9 cellular contexts compared by ENCODE assay signal in the genomic region with DNA sequence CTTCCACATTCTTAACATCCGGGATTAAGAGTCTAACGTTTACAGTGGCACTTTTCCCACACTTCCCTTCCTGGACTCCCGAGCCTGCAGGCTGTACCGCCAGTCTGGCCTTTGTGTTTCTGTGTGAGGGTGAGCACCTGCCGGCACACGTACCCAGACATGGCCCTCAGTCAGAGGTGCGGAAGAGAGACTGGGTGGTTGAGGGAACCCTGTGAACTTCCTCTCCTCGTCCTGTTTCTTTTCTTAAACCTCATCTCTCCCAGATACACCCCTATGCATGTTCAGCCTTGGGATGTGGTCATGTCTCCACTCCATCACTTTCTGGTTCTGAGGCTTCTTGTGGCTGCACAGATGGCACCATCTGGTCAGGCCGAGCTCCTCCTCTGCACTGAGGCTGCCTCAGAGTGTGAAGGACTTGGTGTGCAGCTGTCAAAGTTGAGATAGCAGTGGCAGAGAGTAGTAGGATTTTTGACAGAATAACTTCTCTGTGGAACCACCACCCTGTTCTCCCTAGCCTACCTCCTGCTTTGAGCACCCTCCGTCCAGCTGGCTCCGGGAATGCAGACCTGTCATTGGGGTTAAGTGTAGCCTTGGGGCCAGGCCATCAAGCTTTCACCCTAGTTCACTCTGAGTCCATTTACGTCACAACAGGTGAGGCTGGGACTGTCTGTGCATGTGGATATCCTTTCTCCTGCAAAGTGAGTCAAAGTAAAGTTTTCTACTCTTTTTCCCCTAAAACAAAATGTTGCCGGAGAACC. TPM values are rescaled to one million over a fixed set of nuclear protein-coding genes. Genes with fewer than 3 reads are reported as not detected.
DNase-seq lines count a peak whose midpoint lies in the region; ATAC-seq lines count a peak whose summit lies in the region.
"Had no signal": no experiment of that assay in that cellular context is flagged by ENCODE, and none has a peak within 500 bp of the region (broad histone marks: within the 10 kb centered on the region; RNA-seq: fewer than 3 reads in every experiment).

No MANE protein-coding gene starts in this region.

- no peaks in the 10 kb centered on the region for H3K27me3 Mint-ChIP-seq in activated T-cell treated with anti-CD3 and anti-CD28 coated beads, Interleukin-2, amount 50 U/mL, for 72 hours (ENCODE audit: low read depth)
- peaks cover 5% of the 10 kb centered on the region for H3K27me3 Mint-ChIP-seq in activated T-cell treated with anti-CD3 and anti-CD28 coated beads, Interleukin-2, amount 50 U/mL, for 24 hours
- H3K27me3 Mint-ChIP-seq in activated T-helper 17 cell treated with anti-CD3 and anti-CD28 coated beads, Interleukin-2, amount 50 U/mL, for 72 hours, result peaks cover 7% of the 10 kb centered on the region
- H3K27me3 Mint-ChIP-seq in stimulated activated naive B cell treated with anti-CD40 and anti-IgM and Interleukin-4, amounts not matched to agents 10 μg/mL and 1 μg/mL and 100 μg/mL, for 72 hours, result no peaks in the 10 kb centered on the region

- H3K4me3 Mint-ChIP-seq in activated T-cell treated with anti-CD3 and anti-CD28 coated beads, Interleukin-2, amount 50 U/mL, for 72 hours, result peak overlapping the region in 1 of 2 donors; percentile 19
- no peak overlapping the region for H3K4me3 Mint-ChIP-seq in activated T-cell treated with anti-CD3 and anti-CD28 coated beads, Interleukin-2, amount 50 U/mL, for 24 hours
- no peak overlapping the region for H3K4me3 Mint-ChIP-seq in activated T-helper 17 cell treated with anti-CD3 and anti-CD28 coated beads, Interleukin-2, amount 50 U/mL, for 72 hours
- H3K4me3 Mint-ChIP-seq in stimulated activated naive B cell treated with anti-CD40 and anti-IgM and Interleukin-4, amounts not matched to agents 10 μg/mL and 1 μg/mL and 100 μg/mL, for 72 hours, result no peak overlapping the region
- H3K4me3 Mint-ChIP-seq: immature natural killer cell had no signal

- no peaks in the 10 kb centered on the region for H3K27me3 ChIP-seq in aorta (ENCODE audit: control insufficient read depth in 1 of 2, insufficient read depth in 2 of 2, low read length in 1 of 2)

- H3K4me1 ChIP-seq in aorta (ENCODE audit: control insufficient read depth in 1 of 2, insufficient read depth in 2 of 2, low read length in 2 of 2), result no peaks in the 10 kb centered on the region

- no peaks in the 10 kb centered on the region for H3K36me3 Mint-ChIP-seq in activated T-cell treated with anti-CD3 and anti-CD28 coated beads, Interleukin-2, amount 50 U/mL, for 72 hours (ENCODE audit: insufficient read depth in 2 of 2)
- H3K36me3 Mint-ChIP-seq in activated T-cell treated with anti-CD3 and anti-CD28 coated beads, Interleukin-2, amount 50 U/mL, for 24 hours (ENCODE audit: low read depth), result no peaks in the 10 kb centered on the region
- no peaks in the 10 kb centered on the region for H3K36me3 Mint-ChIP-seq in activated T-helper 17 cell treated with anti-CD3 and anti-CD28 coated beads, Interleukin-2, amount 50 U/mL, for 72 hours (ENCODE audit: low read depth)
- peaks cover 0 to 3% of the 10 kb centered on the region in 2 donors for H3K36me3 Mint-ChIP-seq in stimulated activated naive B cell treated with anti-CD40 and anti-IgM and Interleukin-4, amounts not matched to agents 10 μg/mL and 1 μg/mL and 100 μg/mL, for 72 hours
- H3K36me3 Mint-ChIP-seq: immature natural killer cell had no signal

- peak; percentile 28 to 29 for ATAC-seq in activated T-cell treated with anti-CD3 and anti-CD28 coated beads, Interleukin-2, amount 50 U/mL, for 72 hours (replicated peaks in 1 of 2)
- ATAC-seq in HG03103 (IDR thresholded peaks at IDR 0.05; ENCODE audit: low read depth, unreplicated experiment) (peak; percentile 36), aorta (ENCODE audit: low FRiP score) (no peak), GM19324 (IDR thresholded peaks at IDR 0.05; ENCODE audit: low FRiP score, unreplicated experiment) (no peak)
- ATAC-seq in activated T-helper 17 cell treated with anti-CD3 and anti-CD28 coated beads, Interleukin-2, amount 50 U/mL, for 72 hours (replicated peaks), result peak; percentile 10
- ATAC-seq in stimulated activated naive B cell treated with anti-CD40 and anti-IgM and Interleukin-4, amounts not matched to agents 10 μg/mL and 1 μg/mL and 100 μg/mL, for 72 hours (replicated peaks), result peak; percentile 49 to 67

- no peak overlapping the region for H3K4me3 ChIP-seq in aorta (ENCODE audit: low read length in 2 of 2)

- H3K27ac Mint-ChIP-seq in activated T-cell treated with anti-CD3 and anti-CD28 coated beads, Interleukin-2, amount 50 U/mL, for 72 hours, result no peak overlapping the region
- no peak overlapping the region for H3K27ac Mint-ChIP-seq in activated T-cell treated with anti-CD3 and anti-CD28 coated beads, Interleukin-2, amount 50 U/mL, for 24 hours
- no peak overlapping the region for H3K27ac Mint-ChIP-seq in activated T-helper 17 cell treated with anti-CD3 and anti-CD28 coated beads, Interleukin-2, amount 50 U/mL, for 72 hours
- H3K27ac Mint-ChIP-seq in stimulated activated naive B cell treated with anti-CD40 and anti-IgM and Interleukin-4, amounts not matched to agents 10 μg/mL and 1 μg/mL and 100 μg/mL, for 72 hours, result no peak overlapping the region

- peaks cover 12% of the 10 kb centered on the region for H3K4me1 Mint-ChIP-seq in activated T-cell treated with anti-CD3 and anti-CD28 coated beads, Interleukin-2, amount 50 U/mL, for 72 hours (ENCODE audit: low read depth)
- H3K4me1 Mint-ChIP-seq in activated T-cell treated with anti-CD3 and anti-CD28 coated beads, Interleukin-2, amount 50 U/mL, for 24 hours (ENCODE audit: low read depth), result peaks cover 29% of the 10 kb centered on the region
- H3K4me1 Mint-ChIP-seq in activated T-helper 17 cell treated with anti-CD3 and anti-CD28 coated beads, Interleukin-2, amount 50 U/mL, for 72 hours, result peaks cover 35% of the 10 kb centered on the region
- peaks cover 7 to 13% of the 10 kb centered on the region in 2 donors for H3K4me1 Mint-ChIP-seq in stimulated activated naive B cell treated with anti-CD40 and anti-IgM and Interleukin-4, amounts not matched to agents 10 μg/mL and 1 μg/mL and 100 μg/mL, for 72 hours

- no peaks in the 10 kb centered on the region for H3K9me3 Mint-ChIP-seq in activated T-cell treated with anti-CD3 and anti-CD28 coated beads, Interleukin-2, amount 50 U/mL, for 72 hours
- no peaks in the 10 kb centered on the region for H3K9me3 Mint-ChIP-seq in activated T-cell treated with anti-CD3 and anti-CD28 coated beads, Interleukin-2, amount 50 U/mL, for 24 hours
- no peaks in the 10 kb centered on the region for H3K9me3 Mint-ChIP-seq in activated T-helper 17 cell treated with anti-CD3 and anti-CD28 coated beads, Interleukin-2, amount 50 U/mL, for 72 hours
- no peaks in the 10 kb centered on the region for H3K9me3 Mint-ChIP-seq in stimulated activated naive B cell treated with anti-CD40 and anti-IgM and Interleukin-4, amounts not matched to agents 10 μg/mL and 1 μg/mL and 100 μg/mL, for 72 hours
- H3K9me3 Mint-ChIP-seq: immature natural killer cell had no signal

- no peak for DNase-seq in activated T-cell treated with anti-CD3 and anti-CD28 coated beads, Interleukin-2, amount 50 U/mL, for 72 hours
- no peak for DNase-seq in activated T-cell treated with anti-CD3 and anti-CD28 coated beads, Interleukin-2, amount 50 U/mL, for 24 hours
- DNase-seq in stimulated activated naive B cell treated with anti-CD40 and anti-IgM and Interleukin-4, amounts not matched to agents 10 μg/mL and 1 μg/mL and 100 μg/mL, for 72 hours, result no peak
- DNase-seq in aorta (no peak), NCI-H146 treated with DMSO at 0.1 percent for 48 hours (lab: John Stamatoyannopoulos, UW; ENCODE audit: unreplicated experiment) (no peak)

- intact Hi-C loops in aorta (cut with DNase I), result no loop called here

- H3K36me3 ChIP-seq in aorta (ENCODE audit: control insufficient read depth in 1 of 2, insufficient read depth in 2 of 2, low read length in 1 of 2), result no peaks in the 10 kb centered on the region

- H3K9me3 ChIP-seq in aorta (ENCODE audit: control insufficient read depth, low read length), result no peaks in the 10 kb centered on the region

- WGBS in aorta, 2 donors, result 15 to 22% methylated on average over 13 of the region's 13 CpGs

- no peak overlapping the region for H3K27ac ChIP-seq in aorta (ENCODE audit: low read depth in 1 of 2, low read length in 2 of 2)

RNA-seq across cellular contexts. Expression of gene VASH2, which starts 31.4 kb away (rescaled TPM):
- total RNA-seq in activated T-cell treated with anti-CD3 and anti-CD28 coated beads, Interleukin-2, amount 50 U/mL, for 72 hours, result under 1 TPM; 0.62 to 0.74 TPM
- total RNA-seq in activated T-helper 17 cell treated with anti-CD3 and anti-CD28 coated beads, Interleukin-2, amount 50 U/mL, for 72 hours, result under 1 TPM in 1 of 2 donors, not detected in 1; 0.52 TPM
- total RNA-seq in aorta, result 1 to 10 TPM in 1 of 2 donors, under 1 TPM in 1; 0.29 to 1.8 TPM
- polyA plus RNA-seq in aorta, result under 1 TPM; 0.26 to 0.38 TPM

RNA-seq across cellular contexts. Expression of gene ANGEL2, which starts 33.9 kb away (rescaled TPM):
- 10 to 100 TPM; 56.2 to 57.9 TPM for total RNA-seq in activated T-cell treated with anti-CD3 and anti-CD28 coated beads, Interleukin-2, amount 50 U/mL, for 72 hours
- 10 to 100 TPM; 36.9 to 41.3 TPM for total RNA-seq in activated T-helper 17 cell treated with anti-CD3 and anti-CD28 coated beads, Interleukin-2, amount 50 U/mL, for 72 hours
- 10 to 100 TPM; 33.5 to 40.4 TPM for total RNA-seq in aorta
- polyA plus RNA-seq in aorta, result 10 to 100 TPM; 10.6 to 24.7 TPM

Comparison
In these comparisons a context has a peak if more than half of its experiments do, and no peak if none do; other contexts are left out.
1. ATAC-seq: peak in activated T-cell treated with anti-CD3 and anti-CD28 coated beads, Interleukin-2, amount 50 U/mL, for 72 hours (2 of 2), HG03103 (single experiment), activated T-helper 17 cell treated with anti-CD3 and anti-CD28 coated beads, Interleukin-2, amount 50 U/mL, for 72 hours (single experiment) and stimulated activated naive B cell treated with anti-CD40 and anti-IgM and Interleukin-4, amounts not matched to agents 10 μg/mL and 1 μg/mL and 100 μg/mL, for 72 hours (2 of 2); none in aorta (single experiment) and GM19324 (single experiment).